In genomic region chr2:105377871-105378270, GRCh38 we compare ENCODE assay signal across 14 cellular contexts. TPM values are rescaled to one million over a fixed set of nuclear protein-coding genes. Genes with fewer than 3 reads are reported as not detected.
DNase-seq lines count a peak whose midpoint lies in the region; ATAC-seq and TF ChIP-seq lines count a peak whose summit lies in the region.
"Had no signal": no experiment of that assay in that cellular context is flagged by ENCODE, and none has a peak within 500 bp of the region (broad histone marks: within the 10 kb centered on the region; RNA-seq: fewer than 3 reads in every experiment).

No MANE protein-coding gene starts in this region.

- peaks cover 42 to 92% of the 10 kb centered on the region in 2 experiments for H3K79me1 ChIP-seq in IMR-90 (ENCODE audit: low read depth in 1 of 2, low read length in 2 of 2)

- TF ChIP-seq POLR2A in IMR-90 (IDR thresholded peaks at IDR 0.05; ENCODE audit: low read depth, low read length), result no peak
- TF ChIP-seq POLR2A in right lobe of liver (IDR thresholded peaks at IDR 0.05), result no peak

- peaks cover 78% of the 10 kb centered on the region for H3K36me3 ChIP-seq in IMR-90 (ENCODE audit: control insufficient read depth, insufficient read depth, low read length)
- no peaks in the 10 kb centered on the region for H3K36me3 ChIP-seq in WERI-Rb-1
- H3K36me3 ChIP-seq in right lobe of liver, result peaks cover 0 to 3% (median 0%) of the 10 kb centered on the region in 4 donors

- peak overlapping the region; percentile 34 to 60; a peak in 3 of 4 replicates for H4K8ac ChIP-seq in IMR-90 (ENCODE audit: low read depth in 2 of 2, low read length in 2 of 2)

- POLR2A ChIA-PET in IMR-90 (lab: Charles Lee; ENCODE audit: unreplicated experiment), result interaction anchor here (0.7 kb wide), 1 partner anchor 147 kb away, joined by 3 read pairs; no protein-coding TSS in a partner anchor

- peak overlapping the region; percentile 88 for H3K14ac ChIP-seq in IMR-90 (replicated peaks; ENCODE audit: low read depth, low read length)

- DNase-seq in A172 (ENCODE audit: low spot score), result peak; percentile 30
- no peak for DNase-seq in IMR-90
- DNase-seq in WERI-Rb-1, result no peak
- DNase-seq in right lobe of liver, result no peak
- no peak for DNase-seq in AML-193 (lab: John Stamatoyannopoulos, UW)
- no peak for DNase-seq in NCI-H1436 treated with DMSO at 0.1 percent for 48 hours (lab: John Stamatoyannopoulos, UW)
- DNase-seq: activated CD8-positive, alpha-beta memory T cell treated with anti-CD3 and anti-CD28 coated beads, Interleukin-2, amount 50 U/mL, for 48 hours; activated naive CD8-positive, alpha-beta T cell treated with anti-CD3 and anti-CD28 coated beads, Interleukin-2, amount 10 ng/mL, durations not matched to agents 7 days and 5 days; DND-41; SIG-M5 had no signal

- TF ChIP-seq CTCF in IMR-90 (conservative IDR thresholded peaks at IDR 0.05; ENCODE audit: low read depth, low read length), result no peak
- TF ChIP-seq CTCF in WERI-Rb-1 (IDR thresholded peaks at IDR 0.05; ENCODE audit: low read depth, low read length), result peak; percentile 44; the same call in 1 of the 2 replicates
- TF ChIP-seq CTCF in right lobe of liver (IDR thresholded peaks at IDR 0.05), result peak in 3 of 4 donors; percentile 28 to 41 (median 36)

- no peak for TF ChIP-seq RAD21 in IMR-90 (IDR thresholded peaks at IDR 0.05; ENCODE audit: low read length)

- peak overlapping the region; percentile 69 for H3K18ac ChIP-seq in IMR-90 (ENCODE audit: low read depth, low read length)

- BruUV-seq in IMR-90 (replicated peaks; lab: Mats Ljungman, UMichigan), result no TSS peak

- peaks cover 55% of the 10 kb centered on the region for H4K20me1 ChIP-seq in IMR-90 (ENCODE audit: insufficient read depth, low read length)

- H3K9me1 ChIP-seq in IMR-90 (ENCODE audit: insufficient read depth, low read length), result peaks cover 61% of the 10 kb centered on the region

- H3K27me3 ChIP-seq in IMR-90 (ENCODE audit: control insufficient read depth, insufficient read depth, low read length) (no peaks in the 10 kb centered on the region), WERI-Rb-1 (ENCODE audit: insufficient read depth, low read depth, severe bottlenecking) (no peaks in the 10 kb centered on the region), right lobe of liver (no peaks in the 10 kb centered on the region)

- ATAC-seq in IMR-90 (ENCODE audit: low read depth) (no peak), right lobe of liver (peak; percentile 48 to 68 (median 58)), GM19455 (IDR thresholded peaks at IDR 0.05; ENCODE audit: unreplicated experiment) (no peak), HG02623 (IDR thresholded peaks at IDR 0.05; ENCODE audit: unreplicated experiment) (no peak)
- ATAC-seq: stimulated activated effector memory CD8-positive, alpha-beta T cell treated with anti-CD3 and anti-CD28 coated beads, Interleukin-12 subunit alpha, Interleukin-12 subunit beta, amount 100 ng/mL, for 72 hours had no signal

- CTCF ChIA-PET in IMR-90 (lab: Yijun Ruan, JAX), result interaction anchor here (1.4 kb wide), 1 partner anchor 27 kb away, joined by 3 read pairs; no protein-coding TSS in a partner anchor

- H3K4me3 ChIP-seq in IMR-90 (ENCODE audit: insufficient read depth, low read depth, low read length), result no peak overlapping the region
- no peak overlapping the region for H3K4me3 ChIP-seq in WERI-Rb-1 (ENCODE audit: low read depth, low read length)
- no peak overlapping the region for H3K4me3 ChIP-seq in right lobe of liver

- in situ Hi-C loops in IMR-90 (cut with MboI; ENCODE audit: low sequenced_read_pairs), result no loop called here

- H2BK120ac ChIP-seq in IMR-90 (ENCODE audit: low read depth, low read length), result peak overlapping the region; percentile 66

- H3K9ac ChIP-seq in IMR-90 (ENCODE audit: low read depth, low read length), result peak overlapping the region; percentile 49; the same call in 1 of the 2 replicates
- H3K9ac ChIP-seq: parathyroid adenoma had no signal

- H2BK5ac ChIP-seq in IMR-90 (ENCODE audit: low read depth, low read length, poor library complexity, severe bottlenecking), result peak overlapping the region; percentile 97

- no peak overlapping the region for H2AFZ ChIP-seq in IMR-90 (replicated peaks; ENCODE audit: low read length, poor library complexity)
- H2AFZ ChIP-seq: parathyroid adenoma had no signal

- H3K23ac ChIP-seq in IMR-90 (ENCODE audit: low read depth, low read length), result peak overlapping the region; percentile 23

- peak overlapping the region; percentile 33; the same call in 1 of the 2 replicates for H2AK5ac ChIP-seq in IMR-90 (ENCODE audit: low read depth, low read length)

- H3K4me1 ChIP-seq in IMR-90 (ENCODE audit: control insufficient read depth, insufficient read depth, low read length), result peaks cover 68% of the 10 kb centered on the region
- H3K4me1 ChIP-seq in right lobe of liver, result peaks cover 0 to 6% (median 0%) of the 10 kb centered on the region in 4 donors
- H3K4me1 ChIP-seq: parathyroid adenoma had no signal

- intact Hi-C loops in IMR-90 (cut with micrococcal nuclease), result no loop called here
- intact Hi-C loops in right lobe of liver (cut with DNase I), result no loop called here

- 92% methylated on average over 2 of the region's 3 CpGs; no CpG with 5 or more reads in 1 of the 2 experiments for WGBS in IMR-90 (ENCODE audit: extremely low coverage in 2 of 2, insufficient read length in 1 of 2), 2 experiments
- 84% methylated on average over 2 of the region's 3 CpGs for WGBS in right lobe of liver (ENCODE audit: insufficient coverage, low coverage, low lambda C conversion rate, missing lambda C conversion rate)

- no peak overlapping the region for H3K4me2 ChIP-seq in IMR-90 (ENCODE audit: low read depth, low read length)

- H3K27ac ChIP-seq in IMR-90 (ENCODE audit: insufficient read depth, low read length), result peak overlapping the region; percentile 75
- H3K27ac ChIP-seq in WERI-Rb-1, result no peak overlapping the region
- no peak overlapping the region for H3K27ac ChIP-seq in right lobe of liver
- H3K27ac ChIP-seq: parathyroid adenoma had no signal

- peak overlapping the region; percentile 84 for H3K4ac ChIP-seq in IMR-90 (ENCODE audit: low read depth, low read length)

- peak overlapping the region; percentile 12; the same call in 1 of the 2 replicates for H3K56ac ChIP-seq in IMR-90 (ENCODE audit: extremely low read depth, insufficient read depth, low read length)

- H3K9me3 ChIP-seq in IMR-90 (ENCODE audit: control insufficient read depth, insufficient read depth, low read length), result no peaks in the 10 kb centered on the region
- H3K9me3 ChIP-seq in WERI-Rb-1 (ENCODE audit: severe bottlenecking), result no peaks in the 10 kb centered on the region
- no peaks in the 10 kb centered on the region for H3K9me3 ChIP-seq in right lobe of liver

- no peak overlapping the region for H2AK9ac ChIP-seq in IMR-90 (replicated peaks; ENCODE audit: low read depth, low read length, poor library complexity)

- H2BK15ac ChIP-seq in IMR-90 (ENCODE audit: low read depth, low read length), result peak overlapping the region; percentile 36; the same call in 1 of the 3 replicates

- dilution Hi-C loops in IMR-90 (cut with HindIII; ENCODE audit: low sequenced_read_pairs, unreplicated experiment), result no loop called here

- H4K5ac ChIP-seq in IMR-90 (ENCODE audit: low read depth, low read length), result peak overlapping the region; percentile 83

- peak overlapping the region; percentile 54 for H2BK20ac ChIP-seq in IMR-90 (ENCODE audit: low read depth, low read length)

- peak overlapping the region; percentile 78 for H4K91ac ChIP-seq in IMR-90 (ENCODE audit: insufficient read depth, low read depth, low read length)

TF ChIP-seq in IMR-90, 13 proteins besides CTCF, POLR2A, EP300 and RAD21 (continues in another document):
- TF ChIP-seq ELK1 (IDR thresholded peaks at IDR 0.05; ENCODE audit: borderline replicate concordance, low read depth, low read length) (no peak), CEBPB (IDR thresholded peaks at IDR 0.05; ENCODE audit: low read depth, low read length) (no peak), SMC3 (IDR thresholded peaks at IDR 0.05; ENCODE audit: low read depth, low read length) (no peak), RCOR1 (IDR thresholded peaks at IDR 0.05; ENCODE audit: insufficient replicate concordance, low read length) (no peak), CHD1 (IDR thresholded peaks at IDR 0.05; ENCODE audit: low read depth, low read length) (no peak), NFE2L2 (IDR thresholded peaks at IDR 0.05; ENCODE audit: low read depth, low read length) (no peak), FOS (IDR thresholded peaks at IDR 0.05; ENCODE audit: low read depth, low read length) (no peak), BHLHE40 (IDR thresholded peaks at IDR 0.05; ENCODE audit: low read depth, low read length) (no peak)

RNA-seq across cellular contexts. Expression of gene FHL2, which starts 21.0 kb away (rescaled TPM):
- 45.7 and 67.9 TPM in 2 replicates for total RNA-seq in A172 (2014; rRNA removed; shearing (Covaris generic))
- total RNA-seq in IMR-90 (2012; rRNA removed) (373 and 464 TPM in 2 replicates), right lobe of liver (10 to 100 TPM in 3 of 6 experiments, 1 to 10 TPM in 3; 4.2 to 36.6 (median 12.0) TPM)
- 550 and 574 TPM in 2 replicates for polyA plus RNA-seq in IMR-90 (2012; rRNA removed)
- polyA plus RNA-seq in IMR-90 (2012; cell fraction: cytosol; rRNA removed), result 533 and 781 TPM in 2 replicates
- polyA plus RNA-seq in IMR-90 (2012; cell fraction: nucleus; rRNA removed; ENCODE audit: low replicate concordance), result 291 and 300 TPM in 2 replicates

RNA-seq across cellular contexts. Expression of gene C2orf49, which starts 40.5 kb away (rescaled TPM):
- total RNA-seq in A172 (2014; rRNA removed; shearing (Covaris generic)), result 9.8 and 25.1 TPM in 2 replicates
- total RNA-seq in IMR-90 (2012; rRNA removed), result 3.8 and 11.1 TPM in 2 replicates
- polyA plus RNA-seq in IMR-90 (2012; rRNA removed), result 8.5 and 8.6 TPM in 2 replicates
- polyA plus RNA-seq in IMR-90 (2012; cell fraction: cytosol; rRNA removed), result 1.1 and 1.3 TPM in 2 replicates
- polyA plus RNA-seq in IMR-90 (2012; cell fraction: nucleus; rRNA removed; ENCODE audit: low replicate concordance), result 0.46 and 5.5 TPM in 2 replicates
- 1 to 10 TPM; 3.9 to 7.4 (median 6.4) TPM for total RNA-seq in right lobe of liver

RNA-seq across cellular contexts. Expression of gene TGFBRAP1, which starts 48.3 kb away (rescaled TPM):
- total RNA-seq in A172 (2014; rRNA removed; shearing (Covaris generic)), result 34.0 and 37.7 TPM in 2 replicates
- total RNA-seq in IMR-90 (2012; rRNA removed) (8.9 and 10.4 TPM in 2 replicates), right lobe of liver (10 to 100 TPM in 2 of 6 experiments, 1 to 10 TPM in 4; 5.7 to 11.2 (median 7.1) TPM)
- polyA plus RNA-seq in IMR-90 (2012; rRNA removed), result 6.9 and 7.2 TPM in 2 replicates
- polyA plus RNA-seq in IMR-90 (2012; cell fraction: cytosol; rRNA removed), result 5.9 and 7.5 TPM in 2 replicates
- 6.4 and 8.7 TPM in 2 replicates for polyA plus RNA-seq in IMR-90 (2012; cell fraction: nucleus; rRNA removed; ENCODE audit: low replicate concordance)

Comparison
In these comparisons a context has a peak if more than half of its experiments do, and no peak if none do; other contexts are left out.
1. ATAC-seq: peak in right lobe of liver (4 of 4); none in IMR-90 (single experiment), GM19455 (single experiment) and HG02623 (single experiment).